Comparison of ENCODE assay signal across 24 cellular contexts in genomic region chr13:91546865-91547264, GRCh38.
DNase-seq lines count a peak whose midpoint lies in the region; ATAC-seq lines count a peak whose summit lies in the region.
"Had no signal": no experiment of that assay in that cellular context is flagged by ENCODE, and none has a peak within 500 bp of the region (broad histone marks: within the 10 kb centered on the region; RNA-seq: fewer than 3 reads in every experiment).

No MANE protein-coding gene starts in this region.

- DNase-seq in CD1c-positive myeloid dendritic cell (ENCODE audit: extremely low spot score) (peak; percentile 26), MV-4-11 (lab: John Stamatoyannopoulos, UW) (peak; percentile 97), SKM-1 (lab: John Stamatoyannopoulos, UW; ENCODE audit: unreplicated experiment) (peak; percentile 36), OCI-M2 (lab: John Stamatoyannopoulos, UW; ENCODE audit: unreplicated experiment) (no peak), GM03348 (ENCODE audit: low spot score) (no peak), NAMALWA (ENCODE audit: low spot score) (no peak), medulla oblongata (ENCODE audit: extremely low spot score) (no peak)
- DNase-seq: activated CD4-positive, alpha-beta T cell treated with anti-CD3 and anti-CD28 coated beads, Interleukin-2, amount 50 U/mL, for 1 hour; DMS79 treated with DMSO at 0.1 percent for 48 hours; immature natural killer cell; left ventricle myocardium inferior; NCI-H1436 treated with DMSO at 0.1 percent for 48 hours; NCI-H2171; NCI-H69; ovary; right lobe of liver; stomach; T-helper 2 cell; upper lobe of left lung had no signal

- peak; percentile 84 for ATAC-seq in GM21717 (IDR thresholded peaks at IDR 0.05; ENCODE audit: unreplicated experiment)
- ATAC-seq: activated T-helper 17 cell treated with anti-CD3 and anti-CD28 coated beads, Interleukin-2, amount 50 U/mL, for 72 hours; HCT116; natural killer cell treated with Interleukin-12 subunit alpha and Interleukin-12 subunit beta and Interleukin-15 and Interleukin-18, amount 100 ng/mL, for 72 hours; Panc1 had no signal

Comparison
In these comparisons a context has a peak if more than half of its experiments do, and no peak if none do; other contexts are left out.
1. DNase-seq: peak in CD1c-positive myeloid dendritic cell (single experiment), MV-4-11 (single experiment) and SKM-1 (single experiment); none in OCI-M2 (single experiment), GM03348 (single experiment), NAMALWA (single experiment) and medulla oblongata (single experiment).